ENCODE assay signal across 10 cellular contexts in the genomic region with DNA sequence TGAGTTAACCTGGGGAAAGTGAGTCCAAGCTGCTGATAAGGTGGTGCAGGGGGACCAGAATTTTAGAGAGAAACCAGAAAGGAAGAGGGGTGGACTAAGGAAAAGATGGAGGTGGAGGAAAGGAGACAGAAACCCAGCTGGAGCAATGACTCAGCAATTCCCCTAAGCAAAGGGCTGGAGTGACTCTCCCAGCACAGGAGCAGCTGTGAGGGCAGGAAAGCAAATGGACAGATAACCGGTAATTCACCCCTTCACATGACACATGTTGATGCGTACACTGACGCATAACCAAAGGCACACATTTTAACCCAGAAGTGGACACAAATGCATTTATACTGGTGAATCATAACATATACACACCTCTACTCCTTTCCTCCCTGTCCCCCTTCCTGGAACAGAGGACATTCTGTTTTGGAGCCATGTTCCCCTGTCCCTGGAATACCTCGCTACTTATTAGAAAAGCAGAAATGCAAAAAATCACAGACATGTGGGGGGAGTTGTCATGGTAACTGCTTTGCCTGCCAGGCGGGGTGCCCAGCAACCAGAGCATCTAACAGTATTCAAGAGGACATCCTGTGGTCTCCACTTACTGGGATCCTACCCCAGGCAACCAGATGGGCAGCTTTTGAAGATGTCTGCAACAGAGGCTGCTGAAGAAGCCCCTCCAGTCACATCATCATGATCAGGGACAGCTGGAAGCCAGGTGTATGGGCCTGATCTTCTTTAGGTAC. TPM values are rescaled to one million over a fixed set of nuclear protein-coding genes. Genes with fewer than 3 reads are reported as not detected.
DNase-seq lines count a peak whose midpoint lies in the region; ATAC-seq, FAIRE-seq and TF ChIP-seq lines count a peak whose summit lies in the region.
"Had no signal": no experiment of that assay in that cellular context is flagged by ENCODE, and none has a peak within 500 bp of the region (broad histone marks: within the 10 kb centered on the region; RNA-seq: fewer than 3 reads in every experiment).

No MANE protein-coding gene starts in this region.

- H3K4me1 Mint-ChIP-seq in neural progenitor cell = peaks cover 37% of the 10 kb centered on the region
- H3K4me1 Mint-ChIP-seq in activated CD8-positive, alpha-beta T cell treated with anti-CD3 and anti-CD28 coated beads, Interleukin-2, amount 10 ng/mL, durations not matched to agents 7 days and 5 days (ENCODE audit: low read depth) = peaks cover 4% of the 10 kb centered on the region

- H3K27me3 Mint-ChIP-seq in neural progenitor cell (ENCODE audit: insufficient read depth, low read depth) = peaks cover 52% of the 10 kb centered on the region
- peaks cover 48% of the 10 kb centered on the region for H3K27me3 Mint-ChIP-seq in activated CD8-positive, alpha-beta T cell treated with anti-CD3 and anti-CD28 coated beads, Interleukin-2, amount 10 ng/mL, durations not matched to agents 7 days and 5 days (ENCODE audit: low read depth)

- DNase-seq in EL (peak; percentile 72), NCI-H2171 treated with DMSO at 0.1 percent for 48 hours (lab: John Stamatoyannopoulos, UW) (peak; percentile 62), bronchial epithelial cell (ENCODE audit: low read depth) (peak; percentile 91), neural progenitor cell (ENCODE audit: low spot score) (peak; percentile 48), CD1c-positive myeloid dendritic cell (ENCODE audit: extremely low spot score) (no peak), T-helper 2 cell (no peak), germinal center (ENCODE audit: low spot score) (no peak)
- no peak for DNase-seq in activated CD8-positive, alpha-beta T cell treated with anti-CD3 and anti-CD28 coated beads, Interleukin-2, amount 10 ng/mL, durations not matched to agents 7 days and 5 days
- DNase-seq: activated CD4-positive, CD25-positive, alpha-beta regulatory T cell had no signal

- H3K27ac Mint-ChIP-seq in neural progenitor cell = peak overlapping the region; percentile 96
- no peak overlapping the region for H3K27ac Mint-ChIP-seq in activated CD8-positive, alpha-beta T cell treated with anti-CD3 and anti-CD28 coated beads, Interleukin-2, amount 10 ng/mL, durations not matched to agents 7 days and 5 days

- FAIRE-seq in bronchial epithelial cell (lab: Jason Lieb, UNC) = no peak

- H3K4me2 ChIP-seq in neural progenitor cell = peak overlapping the region; percentile 77

- H3K9me3 ChIP-seq in neural progenitor cell (ENCODE audit: low read depth) = no peaks in the 10 kb centered on the region
- H3K9me3 ChIP-seq: neutrophil had no signal

- TF ChIP-seq CTCF in bronchial epithelial cell (IDR thresholded peaks at IDR 0.05; ENCODE audit: insufficient read depth, low read length, severe bottlenecking) (no peak), neural progenitor cell (IDR thresholded peaks at IDR 0.05) (no peak)

- POLR2A ChIA-PET in activated CD8-positive, alpha-beta T cell treated with anti-CD3 and anti-CD28 coated beads, Interleukin-2, amount 10 ng/mL, durations not matched to agents 7 days and 5 days (lab: Charles Lee) = no interaction called here

- peaks cover 27% of the 10 kb centered on the region for H3K4me1 ChIP-seq in neural progenitor cell

- CTCF ChIA-PET in activated CD8-positive, alpha-beta T cell treated with anti-CD3 and anti-CD28 coated beads, Interleukin-2, amount 10 ng/mL, durations not matched to agents 7 days and 5 days (lab: Charles Lee) = interaction anchor here (1.0 to 1.1 kb wide), 2 partner anchors 32 to 88 kb away, joined by 3 read pairs; no protein-coding TSS in a partner anchor

- H3K36me3 Mint-ChIP-seq in neural progenitor cell = peaks cover 2% of the 10 kb centered on the region
- peaks cover 4% of the 10 kb centered on the region for H3K36me3 Mint-ChIP-seq in activated CD8-positive, alpha-beta T cell treated with anti-CD3 and anti-CD28 coated beads, Interleukin-2, amount 10 ng/mL, durations not matched to agents 7 days and 5 days (ENCODE audit: low read depth)

- H3K4me3 ChIP-seq in bronchial epithelial cell (ENCODE audit: low read depth, low read length) = no peak overlapping the region
- H3K4me3 ChIP-seq in neural progenitor cell = peak overlapping the region; percentile 56

- peak overlapping the region; percentile 31 for H2AFZ ChIP-seq in neural progenitor cell (replicated peaks)

- no peaks in the 10 kb centered on the region for H3K9me3 Mint-ChIP-seq in neural progenitor cell
- H3K9me3 Mint-ChIP-seq in activated CD8-positive, alpha-beta T cell treated with anti-CD3 and anti-CD28 coated beads, Interleukin-2, amount 10 ng/mL, durations not matched to agents 7 days and 5 days (ENCODE audit: insufficient read depth) = no peaks in the 10 kb centered on the region

- H3K79me2 ChIP-seq in neural progenitor cell (ENCODE audit: low read depth) = no peaks in the 10 kb centered on the region

- H4K20me1 ChIP-seq in neural progenitor cell (ENCODE audit: low read depth) = peaks cover 26% of the 10 kb centered on the region

- H3K36me3 ChIP-seq in bronchial epithelial cell (ENCODE audit: control insufficient read depth, insufficient read depth, low read length) (no peaks in the 10 kb centered on the region), neural progenitor cell (no peaks in the 10 kb centered on the region)
- H3K36me3 ChIP-seq: neutrophil had no signal

- H3K4me3 Mint-ChIP-seq in neural progenitor cell = peak overlapping the region; percentile 86
- no peak overlapping the region for H3K4me3 Mint-ChIP-seq in activated CD8-positive, alpha-beta T cell treated with anti-CD3 and anti-CD28 coated beads, Interleukin-2, amount 10 ng/mL, durations not matched to agents 7 days and 5 days

- no peak for ATAC-seq in activated CD8-positive, alpha-beta T cell treated with anti-CD3 and anti-CD28 coated beads, Interleukin-2, amount 10 ng/mL, durations not matched to agents 7 days and 5 days

- H3K27me3 ChIP-seq in bronchial epithelial cell (ENCODE audit: control insufficient read depth, insufficient read depth, low read length) (peaks cover 18% of the 10 kb centered on the region), neural progenitor cell (peaks cover 67% of the 10 kb centered on the region)

- H3F3A ChIP-seq in neural progenitor cell (ENCODE audit: low read depth) = peaks cover 15% of the 10 kb centered on the region

- no peak overlapping the region for H3K9ac ChIP-seq in neural progenitor cell

- H3K27ac ChIP-seq in neural progenitor cell = no peak overlapping the region
- H3K27ac ChIP-seq: neutrophil had no signal

RNA-seq across cellular contexts. Expression of gene CDK5R2, which starts 4.7 kb away (rescaled TPM):
- total RNA-seq in bronchial epithelial cell = not detected in 2 replicates
- 0.09 TPM in 1 of 2 replicates, not detected in the other for total RNA-seq in neural progenitor cell (ENCODE audit: low replicate concordance)
- total RNA-seq in activated CD8-positive, alpha-beta T cell treated with anti-CD3 and anti-CD28 coated beads, Interleukin-2, amount 10 ng/mL, durations not matched to agents 7 days and 5 days = not detected

RNA-seq across cellular contexts. Expression of gene FEV, which starts 20.8 kb away (rescaled TPM):
- total RNA-seq in bronchial epithelial cell (not detected in 2 replicates), neural progenitor cell (ENCODE audit: low replicate concordance) (not detected in 2 replicates)
- not detected for total RNA-seq in activated CD8-positive, alpha-beta T cell treated with anti-CD3 and anti-CD28 coated beads, Interleukin-2, amount 10 ng/mL, durations not matched to agents 7 days and 5 days

RNA-seq across cellular contexts. Expression of gene CRYBA2, which starts 29.0 kb away (rescaled TPM):
- total RNA-seq in bronchial epithelial cell (not detected in 2 replicates), neural progenitor cell (ENCODE audit: low replicate concordance) (not detected in 2 replicates)
- not detected for total RNA-seq in activated CD8-positive, alpha-beta T cell treated with anti-CD3 and anti-CD28 coated beads, Interleukin-2, amount 10 ng/mL, durations not matched to agents 7 days and 5 days

Comparison
In these comparisons a context has a peak if more than half of its experiments do, and no peak if none do; other contexts are left out.
1. DNase-seq: peak in EL (single experiment), NCI-H2171 treated with DMSO at 0.1 percent for 48 hours (single experiment), bronchial epithelial cell (single experiment) and neural progenitor cell (single experiment); none in CD1c-positive myeloid dendritic cell (single experiment), T-helper 2 cell (0 of 5), activated CD8-positive, alpha-beta T cell treated with anti-CD3 and anti-CD28 coated beads, Interleukin-2, amount 10 ng/mL, durations not matched to agents 7 days and 5 days (single experiment) and germinal center (single experiment).